In genomic region chr2:7706791-7707190, GRCh38 we compare ENCODE assay signal across 17 cellular contexts.
"Had no signal": no experiment of that assay in that cellular context is flagged by ENCODE, and none has a peak within 500 bp of the region (broad histone marks: within the 10 kb centered on the region; RNA-seq: fewer than 3 reads in every experiment).

No MANE protein-coding gene starts in this region.

- H3K27me3 Mint-ChIP-seq: activated CD4-positive, alpha-beta memory T cell treated with anti-CD3 and anti-CD28 coated beads for 36 hours; activated naive CD4-positive, alpha-beta T cell treated with anti-CD3 and anti-CD28 coated beads, Interleukin-2, amount 10 ng/mL, durations not matched to agents 7 days and 5 days; activated T-cell treated with anti-CD3 and anti-CD28 coated beads, Interleukin-2, amount 50 U/mL, for 24 hours had no signal

- DNase-seq: activated CD4-positive, alpha-beta memory T cell treated with anti-CD3 and anti-CD28 coated beads for 36 hours; activated naive CD4-positive, alpha-beta T cell treated with anti-CD3 and anti-CD28 coated beads, Interleukin-2, amount 10 ng/mL, durations not matched to agents 7 days and 5 days; activated T-cell treated with anti-CD3 and anti-CD28 coated beads, Interleukin-2, amount 50 U/mL, for 24 hours; erythroblast; kidney; left ventricle myocardium superior; mesenchymal stem cell; natural killer cell; posterior cingulate gyrus; small intestine; stimulated activated naive CD8-positive, alpha-beta T cell treated with anti-CD3 and anti-CD28 coated beads, Interleukin-15, Interleukin-2, amounts not matched to agents 100 U/mL and 50 U/mL, for 24 hours; T-helper 1 cell; T1000; transverse colon had no signal

- H3K27me3 ChIP-seq: cardiac muscle cell, neutrophil, right atrium auricular region, transverse colon had no signal

- H3K9me3 ChIP-seq: neutrophil, right atrium auricular region, transverse colon had no signal

- H3K27ac Mint-ChIP-seq: activated CD4-positive, alpha-beta memory T cell treated with anti-CD3 and anti-CD28 coated beads for 36 hours; activated naive CD4-positive, alpha-beta T cell treated with anti-CD3 and anti-CD28 coated beads, Interleukin-2, amount 10 ng/mL, durations not matched to agents 7 days and 5 days; activated T-cell treated with anti-CD3 and anti-CD28 coated beads, Interleukin-2, amount 50 U/mL, for 24 hours; natural killer cell had no signal

- ATAC-seq: left ventricle myocardium superior; natural killer cell; stimulated activated naive CD8-positive, alpha-beta T cell treated with anti-CD3 and anti-CD28 coated beads, Interleukin-15, Interleukin-2, amounts not matched to agents 100 U/mL and 50 U/mL, for 24 hours had no signal

- H3K36me3 Mint-ChIP-seq: activated CD4-positive, alpha-beta memory T cell treated with anti-CD3 and anti-CD28 coated beads for 36 hours; activated naive CD4-positive, alpha-beta T cell treated with anti-CD3 and anti-CD28 coated beads, Interleukin-2, amount 10 ng/mL, durations not matched to agents 7 days and 5 days; natural killer cell had no signal

- H3K9me3 Mint-ChIP-seq: activated CD4-positive, alpha-beta memory T cell treated with anti-CD3 and anti-CD28 coated beads for 36 hours; activated naive CD4-positive, alpha-beta T cell treated with anti-CD3 and anti-CD28 coated beads, Interleukin-2, amount 10 ng/mL, durations not matched to agents 7 days and 5 days; activated T-cell treated with anti-CD3 and anti-CD28 coated beads, Interleukin-2, amount 50 U/mL, for 24 hours; natural killer cell had no signal

- H3K4me3 ChIP-seq: cardiac muscle cell, right atrium auricular region, transverse colon had no signal

- H3K36me3 ChIP-seq: cardiac muscle cell, neutrophil, right atrium auricular region, transverse colon had no signal

- H3K27ac ChIP-seq: cardiac muscle cell, neutrophil, right atrium auricular region, transverse colon had no signal

- H3K4me3 Mint-ChIP-seq: activated CD4-positive, alpha-beta memory T cell treated with anti-CD3 and anti-CD28 coated beads for 36 hours; activated naive CD4-positive, alpha-beta T cell treated with anti-CD3 and anti-CD28 coated beads, Interleukin-2, amount 10 ng/mL, durations not matched to agents 7 days and 5 days; activated T-cell treated with anti-CD3 and anti-CD28 coated beads, Interleukin-2, amount 50 U/mL, for 24 hours; natural killer cell had no signal

- H3K4me1 Mint-ChIP-seq: natural killer cell had no signal

- H3K4me1 ChIP-seq: right atrium auricular region, transverse colon had no signal
